ENCODE assay signal across 1 cellular context in genomic region chr17:57243171-57243622, GRCh38.
A peak's percentile ranks its signal among the peaks of the same experiment; 100 is the strongest.
TF ChIP-seq lines count a peak whose summit lies in the region.

No MANE protein-coding gene starts in this region.

TF ChIP-seq in K562, 482 proteins besides CTCF, POLR2A, EP300 and RAD21 (continued from another document and continues in another):
- no peak for TF ChIP-seq ZNF609 (CRISPR knock-in tag; IDR thresholded peaks at IDR 0.05; ENCODE audit: borderline replicate concordance)
- no peak for TF ChIP-seq ZFPM2 (CRISPR knock-in tag; IDR thresholded peaks at IDR 0.05)
- no peak for TF ChIP-seq TSC22D4 (tag; IDR thresholded peaks at IDR 0.05)
- no peak for TF ChIP-seq ZBTB9 (CRISPR knock-in tag; IDR thresholded peaks at IDR 0.05)
- no peak; a peak in 1 of 4 replicates for TF ChIP-seq MNT (conservative IDR thresholded peaks at IDR 0.05)
- no peak for TF ChIP-seq KHSRP (IDR thresholded peaks at IDR 0.05)
- TF ChIP-seq ZNF668 (CRISPR knock-in tag; IDR thresholded peaks at IDR 0.05): no peak
- no peak for TF ChIP-seq ZMIZ1 (IDR thresholded peaks at IDR 0.05; ENCODE audit: low read depth in 2 of 2, low read length in 2 of 2)
- peak; percentile 53; the same call in 1 of the 2 replicates for TF ChIP-seq JUN (IDR thresholded peaks at IDR 0.05; ENCODE audit: borderline replicate concordance, low read depth, low read length)
- 0 out of 2 replicates have a peak, but pooled peaks have one; percentile 32 for TF ChIP-seq JUN (CRISPR knock-in tag; IDR thresholded peaks at IDR 0.05; ENCODE audit: borderline replicate concordance)
- peak; percentile 75; the same call in 1 of the 2 replicates for TF ChIP-seq ZNF592 (IDR thresholded peaks at IDR 0.05)
- TF ChIP-seq TFAP4 (CRISPR knock-in tag; IDR thresholded peaks at IDR 0.05; ENCODE audit: borderline replicate concordance): peak; percentile 37; the same call in 1 of the 2 replicates
- peak in 1 of 2 experiments; percentile 92; a peak in 2 of 4 replicates for TF ChIP-seq MLLT1 (IDR thresholded peaks at IDR 0.05)
- peak; percentile 41 to 75; a peak in 2 of 4 replicates for TF ChIP-seq MAZ (CRISPR knock-in tag; conservative IDR thresholded peaks at IDR 0.05 in 1 of 2, IDR thresholded peaks at IDR 0.05 in 1 of 2)
- no peak for TF ChIP-seq MAX (CRISPR knock-in tag; IDR thresholded peaks at IDR 0.05)
- 0 out of 2 replicates have a peak, but pooled peaks have one; percentile 10 for TF ChIP-seq PKNOX1 (IDR thresholded peaks at IDR 0.05)
- TF ChIP-seq ZNF76 (CRISPR knock-in tag; IDR thresholded peaks at IDR 0.05; ENCODE audit: borderline replicate concordance): no peak
- no peak for TF ChIP-seq ZNF561 (CRISPR knock-in tag; conservative IDR thresholded peaks at IDR 0.05)
- TF ChIP-seq ZNF766 (CRISPR knock-in tag; conservative IDR thresholded peaks at IDR 0.05): peak; percentile 41; the same call in 1 of the 2 replicates
- no peak for TF ChIP-seq CHD1 (IDR thresholded peaks at IDR 0.05; ENCODE audit: low read length)
- TF ChIP-seq CC2D1A (IDR thresholded peaks at IDR 0.05): no peak; the same call in 1 of the 2 replicates
- no peak for TF ChIP-seq SP2 (IDR thresholded peaks at IDR 0.05; ENCODE audit: extremely low read depth, low read depth, low read length, poor library complexity, severe bottlenecking)
- TF ChIP-seq IFI16 (CRISPR knock-in tag; IDR thresholded peaks at IDR 0.05): no peak
- TF ChIP-seq CHAMP1 (IDR thresholded peaks at IDR 0.05): 0 out of 2 replicates have a peak, but pooled peaks have one; percentile 54
- TF ChIP-seq ZNF232 (CRISPR knock-in tag; IDR thresholded peaks at IDR 0.05): no peak
- TF ChIP-seq YBX1 (IDR thresholded peaks at IDR 0.05): no peak
- peak; percentile 66; the same call in 1 of the 2 replicates for TF ChIP-seq ARID2 (IDR thresholded peaks at IDR 0.05)
- TF ChIP-seq ZNF431 (CRISPR knock-in tag; IDR thresholded peaks at IDR 0.05): no peak
- TF ChIP-seq ARID1B (IDR thresholded peaks at IDR 0.05): 0 out of 2 replicates have a peak, but pooled peaks have one; percentile 18
- no peak for TF ChIP-seq SMARCC2 (IDR thresholded peaks at IDR 0.05; ENCODE audit: low read depth)
- TF ChIP-seq NR2C2 (CRISPR knock-in tag; IDR thresholded peaks at IDR 0.05): no peak
- no peak for TF ChIP-seq NR2C2 (tag; IDR thresholded peaks at IDR 0.05)
- TF ChIP-seq POLR2B (IDR thresholded peaks at IDR 0.05; ENCODE audit: low read depth, partially characterized antibody): no peak
- 0 out of 2 replicates have a peak, but pooled peaks have one; percentile 25 for TF ChIP-seq RNF2 (IDR thresholded peaks at IDR 0.05)
- TF ChIP-seq ZNF79 (CRISPR knock-in tag; IDR thresholded peaks at IDR 0.05; ENCODE audit: low read depth): no peak
- TF ChIP-seq CBFB (CRISPR knock-in tag; IDR thresholded peaks at IDR 0.05): no peak
- TF ChIP-seq XRCC4 (IDR thresholded peaks at IDR 0.05; ENCODE audit: extremely low read depth, insufficient read depth, insufficient read length): no peak
